Comparison of ENCODE assay signal across 15 cellular contexts in genomic region chr9:76570820-76571219, GRCh38.
DNase-seq lines count a peak whose midpoint lies in the region; ATAC-seq, FAIRE-seq and TF ChIP-seq lines count a peak whose summit lies in the region.
"Had no signal": no experiment of that assay in that cellular context is flagged by ENCODE, and none has a peak within 500 bp of the region (broad histone marks: within the 10 kb centered on the region; RNA-seq: fewer than 3 reads in every experiment).

No MANE protein-coding gene starts in this region.

- H3K27ac ChIP-seq in osteoblast (ENCODE audit: low read depth, low read length) (peak overlapping the region; percentile 60), kidney (ENCODE audit: low read depth in 2 of 2, low read length in 2 of 2) (no peak overlapping the region)
- H3K27ac ChIP-seq: psoas muscle had no signal

- peak overlapping the region; percentile 84 for H3K4me2 ChIP-seq in osteoblast (ENCODE audit: insufficient read depth, low read length)

- no peak for ATAC-seq in activated naive CD4-positive, alpha-beta T cell treated with anti-CD3 and anti-CD28 coated beads, Interleukin-2, amount 50 U/mL, for 72 hours
- no peak for ATAC-seq in activated naive CD8-positive, alpha-beta T cell treated with anti-CD3 and anti-CD28 coated beads, Interleukin-2, amount 10 ng/mL, durations not matched to agents 7 days and 5 days (ENCODE audit: low read depth)
- ATAC-seq in GM21723 (IDR thresholded peaks at IDR 0.05; ENCODE audit: unreplicated experiment): no peak
- ATAC-seq: psoas muscle had no signal

- DNase-seq in activated naive CD4-positive, alpha-beta T cell treated with anti-CD3 and anti-CD28 coated beads, Interleukin-2, amount 10 ng/mL, durations not matched to agents 7 days and 5 days: no peak
- DNase-seq in activated naive CD4-positive, alpha-beta T cell treated with anti-CD3 and anti-CD28 coated beads, Interleukin-2, amount 50 U/mL, for 72 hours (ENCODE audit: low spot score in 2 of 2): no peak
- no peak for DNase-seq in MG63
- DNase-seq in activated naive CD8-positive, alpha-beta T cell treated with anti-CD3 and anti-CD28 coated beads, Interleukin-2, amount 10 ng/mL, durations not matched to agents 7 days and 5 days: no peak
- no peak for DNase-seq in osteoblast (ENCODE audit: insufficient read length, low spot score, missing footprints)
- DNase-seq in G401 (ENCODE audit: low spot score): no peak
- DNase-seq in kidney: no peak
- DNase-seq: activated CD4-positive, alpha-beta T cell treated with anti-CD3 and anti-CD28 coated beads for 1 hour; activated effector memory CD4-positive, alpha-beta T cell treated with Interleukin-2 at 50 U/mL for 16 hours; DMS79; endodermal cell; NCI-H1092 treated with DMSO at 0.1 percent for 48 hours; psoas muscle had no signal

- peak overlapping the region; percentile 56 for H3K4me3 Mint-ChIP-seq in activated naive CD4-positive, alpha-beta T cell treated with anti-CD3 and anti-CD28 coated beads, Interleukin-2, amount 10 ng/mL, durations not matched to agents 7 days and 5 days
- peak overlapping the region; percentile 64 for H3K4me3 Mint-ChIP-seq in activated naive CD8-positive, alpha-beta T cell treated with anti-CD3 and anti-CD28 coated beads, Interleukin-2, amount 10 ng/mL, durations not matched to agents 7 days and 5 days

- peaks cover 44% of the 10 kb centered on the region for H3K27me3 Mint-ChIP-seq in activated naive CD4-positive, alpha-beta T cell treated with anti-CD3 and anti-CD28 coated beads, Interleukin-2, amount 10 ng/mL, durations not matched to agents 7 days and 5 days
- peaks cover 49% of the 10 kb centered on the region for H3K27me3 Mint-ChIP-seq in activated naive CD8-positive, alpha-beta T cell treated with anti-CD3 and anti-CD28 coated beads, Interleukin-2, amount 10 ng/mL, durations not matched to agents 7 days and 5 days

- peaks cover 12% of the 10 kb centered on the region for H3K9me3 Mint-ChIP-seq in activated naive CD4-positive, alpha-beta T cell treated with anti-CD3 and anti-CD28 coated beads, Interleukin-2, amount 10 ng/mL, durations not matched to agents 7 days and 5 days
- peaks cover 6 to 11% of the 10 kb centered on the region in 2 donors for H3K9me3 Mint-ChIP-seq in activated naive CD4-positive, alpha-beta T cell treated with anti-CD3 and anti-CD28 coated beads, Interleukin-2, amount 50 U/mL, for 72 hours
- H3K9me3 Mint-ChIP-seq in activated naive CD8-positive, alpha-beta T cell treated with anti-CD3 and anti-CD28 coated beads, Interleukin-2, amount 10 ng/mL, durations not matched to agents 7 days and 5 days: peaks cover 12% of the 10 kb centered on the region

- POLR2A ChIA-PET in activated naive CD8-positive, alpha-beta T cell treated with anti-CD3 and anti-CD28 coated beads, Interleukin-2, amount 10 ng/mL, durations not matched to agents 7 days and 5 days (lab: Charles Lee): no interaction called here

- H3K4me1 ChIP-seq in osteoblast (ENCODE audit: insufficient read depth, low read length): peaks cover 12% of the 10 kb centered on the region
- no peaks in the 10 kb centered on the region for H3K4me1 ChIP-seq in kidney (ENCODE audit: control insufficient read depth in 1 of 2, insufficient read depth in 1 of 2, low read depth in 1 of 2, low read length in 2 of 2)
- H3K4me1 ChIP-seq: psoas muscle had no signal

- H3K9me3 ChIP-seq in MG63: no peaks in the 10 kb centered on the region
- H3K9me3 ChIP-seq in osteoblast (ENCODE audit: low read depth, low read length): peaks cover 5% of the 10 kb centered on the region
- peaks cover 0 to 8% of the 10 kb centered on the region in 2 donors for H3K9me3 ChIP-seq in kidney (ENCODE audit: control insufficient read depth in 1 of 2, low read length in 2 of 2)

- CTCF ChIA-PET in activated naive CD4-positive, alpha-beta T cell treated with anti-CD3 and anti-CD28 coated beads, Interleukin-2, amount 10 ng/mL, durations not matched to agents 7 days and 5 days (lab: Charles Lee): no interaction called here

- FAIRE-seq in kidney (lab: Jason Lieb, UNC): no peak
- FAIRE-seq: HTR-8/SVneo had no signal

- H3K9ac ChIP-seq in kidney (ENCODE audit: low read length in 2 of 2): no peak overlapping the region

- no peak overlapping the region for H3K27ac Mint-ChIP-seq in activated naive CD4-positive, alpha-beta T cell treated with anti-CD3 and anti-CD28 coated beads, Interleukin-2, amount 10 ng/mL, durations not matched to agents 7 days and 5 days
- no peak overlapping the region for H3K27ac Mint-ChIP-seq in activated naive CD4-positive, alpha-beta T cell treated with anti-CD3 and anti-CD28 coated beads, Interleukin-2, amount 50 U/mL, for 72 hours
- H3K27ac Mint-ChIP-seq in activated naive CD8-positive, alpha-beta T cell treated with anti-CD3 and anti-CD28 coated beads, Interleukin-2, amount 10 ng/mL, durations not matched to agents 7 days and 5 days: no peak overlapping the region
- H3K27ac Mint-ChIP-seq: endodermal cell had no signal

- H3K4me3 ChIP-seq in MG63: peak overlapping the region; percentile 45
- peak overlapping the region; percentile 66 for H3K4me3 ChIP-seq in osteoblast (ENCODE audit: insufficient read depth, low read length)
- no peak overlapping the region for H3K4me3 ChIP-seq in kidney (ENCODE audit: low read length in 2 of 2)

- H2AFZ ChIP-seq in osteoblast (ENCODE audit: low read length): peak overlapping the region; percentile 69

- no peaks in the 10 kb centered on the region for H3K36me3 Mint-ChIP-seq in activated naive CD4-positive, alpha-beta T cell treated with anti-CD3 and anti-CD28 coated beads, Interleukin-2, amount 10 ng/mL, durations not matched to agents 7 days and 5 days
- peaks cover 17 to 26% of the 10 kb centered on the region in 2 donors for H3K36me3 Mint-ChIP-seq in activated naive CD4-positive, alpha-beta T cell treated with anti-CD3 and anti-CD28 coated beads, Interleukin-2, amount 50 U/mL, for 72 hours
- peaks cover 21% of the 10 kb centered on the region for H3K36me3 Mint-ChIP-seq in activated naive CD8-positive, alpha-beta T cell treated with anti-CD3 and anti-CD28 coated beads, Interleukin-2, amount 10 ng/mL, durations not matched to agents 7 days and 5 days

- peaks cover 23% of the 10 kb centered on the region for H3K4me1 Mint-ChIP-seq in activated naive CD4-positive, alpha-beta T cell treated with anti-CD3 and anti-CD28 coated beads, Interleukin-2, amount 10 ng/mL, durations not matched to agents 7 days and 5 days
- peaks cover 33% of the 10 kb centered on the region for H3K4me1 Mint-ChIP-seq in activated naive CD8-positive, alpha-beta T cell treated with anti-CD3 and anti-CD28 coated beads, Interleukin-2, amount 10 ng/mL, durations not matched to agents 7 days and 5 days

- H3K79me2 ChIP-seq in osteoblast (ENCODE audit: insufficient read depth, low read length): no peaks in the 10 kb centered on the region

- intact Hi-C loops in kidney (cut with DNase I): no loop called here

- H4K20me1 ChIP-seq in osteoblast (ENCODE audit: insufficient read depth, low read length): no peaks in the 10 kb centered on the region

- in situ Hi-C loops in G401 (cut with HindIII; ENCODE audit: low sequenced_read_pairs): no loop called here

- no peak for TF ChIP-seq CTCF in osteoblast (IDR thresholded peaks at IDR 0.05; ENCODE audit: extremely low read depth, low read depth, low read length)
- TF ChIP-seq CTCF in kidney (IDR thresholded peaks at IDR 0.05; ENCODE audit: borderline replicate concordance, extremely low read depth, insufficient read depth): no peak

- H3K27me3 ChIP-seq in MG63 (no peaks in the 10 kb centered on the region), osteoblast (ENCODE audit: insufficient read depth, low read length) (no peaks in the 10 kb centered on the region)

- H3K36me3 ChIP-seq in MG63: no peaks in the 10 kb centered on the region
- H3K36me3 ChIP-seq in osteoblast (ENCODE audit: insufficient read depth, low read length): no peaks in the 10 kb centered on the region
- H3K36me3 ChIP-seq in kidney (ENCODE audit: control insufficient read depth in 1 of 2, insufficient read depth in 2 of 2, low read length in 2 of 2): no peaks in the 10 kb centered on the region

Comparison
In these comparisons a context has a peak if more than half of its experiments do, and no peak if none do; other contexts are left out.
1. H3K4me3 ChIP-seq: peak in MG63 (single experiment) and osteoblast (single experiment); none in kidney (0 of 2).